9 cellular contexts compared by ENCODE assay signal in genomic region chr3:117997201-117998049, GRCh38.
A peak's percentile ranks its signal among the peaks of the same experiment; 100 is the strongest.
DNase-seq lines count a peak whose midpoint lies in the region; ATAC-seq and TF ChIP-seq lines count a peak whose summit lies in the region.
"Had no signal": no experiment of that assay in that cellular context is flagged by ENCODE, and none has a peak within 500 bp of the region (broad histone marks: within the 10 kb centered on the region; RNA-seq: fewer than 3 reads in every experiment).

No MANE protein-coding gene starts in this region.

- intact Hi-C loops in Right ventricle myocardium superior (cut with DNase I) (no loop called here), uterus (cut with DNase I; ENCODE audit: low total_unique reads) (no loop called here)

- H3K4me3 ChIP-seq in GM23248 (peak overlapping the region; percentile 89), NT2/D1 (ENCODE audit: insufficient read length, low read depth) (peak overlapping the region; percentile 69), osteoblast (ENCODE audit: insufficient read depth, low read length) (peak overlapping the region; percentile 73), uterus (peak overlapping the region; percentile 39 to 51)

- H3F3A ChIP-seq in GM23248 (ENCODE audit: insufficient read depth), result peaks cover 13% of the 10 kb centered on the region; the same call in 1 of the 2 replicates

- no peaks in the 10 kb centered on the region for H3K9me3 Mint-ChIP-seq in activated naive CD8-positive, alpha-beta T cell treated with anti-CD3 and anti-CD28 coated beads, Interleukin-2, amount 50 U/mL, for 24 hours
- H3K9me3 Mint-ChIP-seq: dendritic cell treated with granulocyte-macrophage colony-stimulating factor and Interleukin-4, amounts not matched to agents 40 ng/mL and 50 ng/mL, for 4 days had no signal

- H2AFZ ChIP-seq in GM23248 (peak overlapping the region; percentile 92), osteoblast (ENCODE audit: low read length) (peak overlapping the region; percentile 94)

- peak; percentile 81 for ATAC-seq in activated naive CD8-positive, alpha-beta T cell treated with anti-CD3 and anti-CD28 coated beads, Interleukin-2, amount 50 U/mL, for 24 hours
- ATAC-seq in Right ventricle myocardium superior (ENCODE audit: poor library complexity), result peak; percentile 97

- H3K79me2 ChIP-seq in GM23248 (ENCODE audit: insufficient read depth) (no peaks in the 10 kb centered on the region), osteoblast (ENCODE audit: insufficient read depth, low read length) (no peaks in the 10 kb centered on the region)

- peak; percentile 73 for TF ChIP-seq RAD21 in Ishikawa (IDR thresholded peaks at IDR 0.05; ENCODE audit: low read depth)

- peak; percentile 92 for TF ChIP-seq CTCF in osteoblast (IDR thresholded peaks at IDR 0.05; ENCODE audit: extremely low read depth, low read depth, low read length)
- TF ChIP-seq CTCF in uterus (IDR thresholded peaks at IDR 0.05), result peak; percentile 58 to 76 (median 64)

- H3K36me3 ChIP-seq in GM23248 (ENCODE audit: low read depth) (no peaks in the 10 kb centered on the region), NT2/D1 (ENCODE audit: insufficient read depth, insufficient read length, low read length) (no peaks in the 10 kb centered on the region), osteoblast (ENCODE audit: insufficient read depth, low read length) (no peaks in the 10 kb centered on the region), uterus (no peaks in the 10 kb centered on the region)

- peak overlapping the region; percentile 90 for H3K4me2 ChIP-seq in GM23248 (ENCODE audit: unreplicated experiment)
- H3K4me2 ChIP-seq in osteoblast (ENCODE audit: insufficient read depth, low read length), result peak overlapping the region; percentile 95

- peaks cover 2% of the 10 kb centered on the region for H3K27me3 Mint-ChIP-seq in activated naive CD8-positive, alpha-beta T cell treated with anti-CD3 and anti-CD28 coated beads, Interleukin-2, amount 50 U/mL, for 24 hours

- no peak overlapping the region for H3K27ac Mint-ChIP-seq in activated naive CD8-positive, alpha-beta T cell treated with anti-CD3 and anti-CD28 coated beads, Interleukin-2, amount 50 U/mL, for 24 hours
- H3K27ac Mint-ChIP-seq: dendritic cell treated with granulocyte-macrophage colony-stimulating factor and Interleukin-4, amounts not matched to agents 40 ng/mL and 50 ng/mL, for 4 days had no signal

- H3K4me1 ChIP-seq in GM23248 (ENCODE audit: insufficient read depth) (peaks cover 12% of the 10 kb centered on the region; the same call in 1 of the 2 replicates), NT2/D1 (ENCODE audit: insufficient read depth, insufficient read length) (no peaks in the 10 kb centered on the region), osteoblast (ENCODE audit: insufficient read depth, low read length) (peaks cover 3% of the 10 kb centered on the region), uterus (no peaks in the 10 kb centered on the region)

- 4 to 5% methylated on average over 43 to 48 of the region's 48 CpGs for WGBS in GM23248 (ENCODE audit: low coverage in 1 of 2, low lambda C conversion rate in 2 of 2, missing lambda C conversion rate in 2 of 2), 2 experiments

- DNase-seq in GDM1 (lab: John Stamatoyannopoulos, UW) (peak; percentile 38), GM23248 (peak; percentile 89), NT2/D1 (ENCODE audit: low read depth, low spot score) (peak; percentile 84), Right ventricle myocardium superior (peak; percentile 85), osteoblast (ENCODE audit: insufficient read length, low spot score, missing footprints) (peak; percentile 87), uterus (peak; percentile 63 to 71)
- DNase-seq in activated naive CD8-positive, alpha-beta T cell treated with anti-CD3 and anti-CD28 coated beads, Interleukin-2, amount 50 U/mL, for 24 hours, result peak; percentile 57

- no peak for TF ChIP-seq EP300 in Ishikawa (IDR thresholded peaks at IDR 0.05; ENCODE audit: borderline replicate concordance)

- H3K4me1 Mint-ChIP-seq in activated naive CD8-positive, alpha-beta T cell treated with anti-CD3 and anti-CD28 coated beads, Interleukin-2, amount 50 U/mL, for 24 hours, result no peaks in the 10 kb centered on the region

- 0 out of 2 replicates have a peak, but pooled peaks cover 4% of the 10 kb centered on the region for H3K27me3 ChIP-seq in GM23248 (replicated peaks; ENCODE audit: insufficient read depth)
- H3K27me3 ChIP-seq in NT2/D1 (ENCODE audit: insufficient read depth, insufficient read length), result peaks cover 29% of the 10 kb centered on the region
- no peaks in the 10 kb centered on the region for H3K27me3 ChIP-seq in osteoblast (ENCODE audit: insufficient read depth, low read length)
- no peaks in the 10 kb centered on the region for H3K27me3 ChIP-seq in uterus

- H4K20me1 ChIP-seq in GM23248 (ENCODE audit: insufficient read depth), result no peaks in the 10 kb centered on the region
- no peaks in the 10 kb centered on the region for H4K20me1 ChIP-seq in osteoblast (ENCODE audit: insufficient read depth, low read length)

- no peak overlapping the region for H3K4me3 Mint-ChIP-seq in activated naive CD8-positive, alpha-beta T cell treated with anti-CD3 and anti-CD28 coated beads, Interleukin-2, amount 50 U/mL, for 24 hours
- H3K4me3 Mint-ChIP-seq: dendritic cell treated with granulocyte-macrophage colony-stimulating factor and Interleukin-4, amounts not matched to agents 40 ng/mL and 50 ng/mL, for 4 days had no signal

- no peaks in the 10 kb centered on the region for H3K9me2 ChIP-seq in GM23248 (ENCODE audit: insufficient read depth)

- TF ChIP-seq POLR2A in uterus (IDR thresholded peaks at IDR 0.05), result peak in 1 of 2 donors; percentile 14

- H3K9me3 ChIP-seq in GM23248 (ENCODE audit: low read depth), result no peaks in the 10 kb centered on the region
- H3K9me3 ChIP-seq in NT2/D1 (ENCODE audit: insufficient read depth, low read length), result no peaks in the 10 kb centered on the region
- no peaks in the 10 kb centered on the region for H3K9me3 ChIP-seq in osteoblast (ENCODE audit: low read depth, low read length)
- no peaks in the 10 kb centered on the region for H3K9me3 ChIP-seq in uterus

- H3K36me3 Mint-ChIP-seq in activated naive CD8-positive, alpha-beta T cell treated with anti-CD3 and anti-CD28 coated beads, Interleukin-2, amount 50 U/mL, for 24 hours (ENCODE audit: low read depth), result no peaks in the 10 kb centered on the region

- in situ Hi-C loops in GM23248 (cut with MboI), result no loop called here

- no peak overlapping the region for H3K27ac ChIP-seq in GM23248
- no peak overlapping the region for H3K27ac ChIP-seq in osteoblast (ENCODE audit: low read depth, low read length)
- peak overlapping the region in 1 of 2 donors; percentile 42 for H3K27ac ChIP-seq in uterus

- H3K9ac ChIP-seq in GM23248 (peak overlapping the region; percentile 55), NT2/D1 (ENCODE audit: insufficient read length, low read depth) (peak overlapping the region; percentile 88)

TF ChIP-seq in Ishikawa, 13 proteins besides CTCF, POLR2A, EP300 and RAD21:
- TF ChIP-seq REST (IDR thresholded peaks at IDR 0.05; ENCODE audit: low read depth) (no peak), YY1 (IDR thresholded peaks at IDR 0.05; ENCODE audit: low read depth) (no peak), CREB1 (IDR thresholded peaks at IDR 0.05; ENCODE audit: low read depth) (no peak), MAX (IDR thresholded peaks at IDR 0.05) (0 out of 2 replicates have a peak, but pooled peaks have one; percentile 21), NFIC (IDR thresholded peaks at IDR 0.05) (peak; percentile 39)

Comparison
In these comparisons a context has a peak if more than half of its experiments do, and no peak if none do; other contexts are left out.
1. DNase-seq: peak in every context shown above with its lines; median percentile 89 in GM23248; 87 in osteoblast; 85 in Right ventricle myocardium superior; 84 in NT2/D1; 67 in uterus; 57 in activated naive CD8-positive, alpha-beta T cell treated with anti-CD3 and anti-CD28 coated beads, Interleukin-2, amount 50 U/mL, for 24 hours; 38 in GDM1.